ENCODE assay signal across 1 cellular context in genomic region chr3:196192036-196193001, GRCh38.
A peak's percentile ranks its signal among the peaks of the same experiment; 100 is the strongest.
TF ChIP-seq lines count a peak whose summit lies in the region.

No MANE protein-coding gene starts in this region.

TF ChIP-seq in GM12878, 131 proteins besides CTCF, POLR2A, EP300 and RAD21 (continues in another document):
- TF ChIP-seq CEBPB (IDR thresholded peaks at IDR 0.05; ENCODE audit: borderline replicate concordance in 1 of 2, low read depth in 2 of 2, low read length in 2 of 2), result no peak
- peak in 1 of 2 experiments; percentile 65; a peak in 1 of 3 replicates for TF ChIP-seq EGR1 (IDR thresholded peaks at IDR 0.05; ENCODE audit: borderline replicate concordance in 1 of 2, low read depth in 2 of 2, low read length in 2 of 2)
- no peak for TF ChIP-seq EZH2 (IDR thresholded peaks at IDR 0.05; ENCODE audit: borderline replicate concordance, control insufficient read depth, low read depth, low read length)
- TF ChIP-seq HDAC6 (IDR thresholded peaks at IDR 0.05; ENCODE audit: unreplicated experiment), result no peak
- TF ChIP-seq IRF5 (IDR thresholded peaks at IDR 0.05; ENCODE audit: borderline replicate concordance), result no peak
- no peak for TF ChIP-seq ZBTB40 (IDR thresholded peaks at IDR 0.05; ENCODE audit: borderline replicate concordance)
- no peak for TF ChIP-seq CBX3 (IDR thresholded peaks at IDR 0.05; ENCODE audit: borderline replicate concordance, low read depth)
- no peak for TF ChIP-seq SREBF2 (IDR thresholded peaks at IDR 0.05; ENCODE audit: low read length)
- TF ChIP-seq FOS (IDR thresholded peaks at IDR 0.05; ENCODE audit: borderline replicate concordance, extremely low read depth, insufficient read length), result no peak
- TF ChIP-seq CHD4 (IDR thresholded peaks at IDR 0.05), result no peak
- no peak for TF ChIP-seq MEF2A (IDR thresholded peaks at IDR 0.05; ENCODE audit: insufficient read depth, low read depth, low read length)
- 0 out of 2 replicates have a peak, but pooled peaks have one; percentile 45 for TF ChIP-seq MXI1 (IDR thresholded peaks at IDR 0.05; ENCODE audit: low read depth, low read length)
- no peak for TF ChIP-seq ZNF207 (IDR thresholded peaks at IDR 0.05; ENCODE audit: borderline replicate concordance)
- TF ChIP-seq BCLAF1 (IDR thresholded peaks at IDR 0.05), result no peak
- TF ChIP-seq ZNF592 (IDR thresholded peaks at IDR 0.05), result peak; percentile 55; the same call in 1 of the 2 replicates
- TF ChIP-seq YBX1 (IDR thresholded peaks at IDR 0.05), result peak; percentile 75; the same call in 1 of the 2 replicates
- no peak for TF ChIP-seq NFYA (IDR thresholded peaks at IDR 0.05; ENCODE audit: borderline replicate concordance, low read depth, low read length)
- no peak for TF ChIP-seq RBBP5 (conservative IDR thresholded peaks at IDR 0.05)
- no peak for TF ChIP-seq SMAD1 (IDR thresholded peaks at IDR 0.05; ENCODE audit: low read depth, partially characterized antibody)
- no peak for TF ChIP-seq USF2 (IDR thresholded peaks at IDR 0.05; ENCODE audit: borderline replicate concordance, low read depth, low read length)
- TF ChIP-seq LARP7 (IDR thresholded peaks at IDR 0.05), result peak; percentile 23; the same call in 1 of the 2 replicates
- 0 out of 2 replicates have a peak, but pooled peaks have one; percentile 39 for TF ChIP-seq CBX5 (IDR thresholded peaks at IDR 0.05; ENCODE audit: low read depth)
- TF ChIP-seq CUX1 (IDR thresholded peaks at IDR 0.05; ENCODE audit: insufficient replicate concordance, low read depth, low read length), result peak; percentile 87
- peak; percentile 19; the same call in 1 of the 2 replicates for TF ChIP-seq FOXK2 (IDR thresholded peaks at IDR 0.05)
- no peak for TF ChIP-seq TARDBP (IDR thresholded peaks at IDR 0.05; ENCODE audit: borderline replicate concordance)
- TF ChIP-seq SMAD5 (IDR thresholded peaks at IDR 0.05; ENCODE audit: low read depth), result no peak
- 0 out of 2 replicates have a peak, but pooled peaks have one; percentile 40 for TF ChIP-seq ASH2L (IDR thresholded peaks at IDR 0.05; ENCODE audit: borderline replicate concordance, low read depth)
- TF ChIP-seq SUZ12 (IDR thresholded peaks at IDR 0.05; ENCODE audit: unreplicated experiment), result no peak
- TF ChIP-seq HCFC1 (IDR thresholded peaks at IDR 0.05; ENCODE audit: low read length), result no peak
- peak; percentile 61; the same call in 1 of the 2 replicates for TF ChIP-seq PAX5 (IDR thresholded peaks at IDR 0.05; ENCODE audit: borderline replicate concordance, low read depth, low read length)
- peak; percentile 89 for TF ChIP-seq ZNF687 (IDR thresholded peaks at IDR 0.05)
- TF ChIP-seq NFIC (IDR thresholded peaks at IDR 0.05; ENCODE audit: low read depth, low read length), result peak; percentile 68; the same call in 1 of the 2 replicates
- peak; percentile 5; the same call in 1 of the 2 replicates for TF ChIP-seq MTA3 (IDR thresholded peaks at IDR 0.05; ENCODE audit: borderline replicate concordance, low read length)
- no peak for TF ChIP-seq KAT2A (conservative IDR thresholded peaks at IDR 0.05; ENCODE audit: control insufficient read depth, low read depth, low read length)
